In the genomic region with DNA sequence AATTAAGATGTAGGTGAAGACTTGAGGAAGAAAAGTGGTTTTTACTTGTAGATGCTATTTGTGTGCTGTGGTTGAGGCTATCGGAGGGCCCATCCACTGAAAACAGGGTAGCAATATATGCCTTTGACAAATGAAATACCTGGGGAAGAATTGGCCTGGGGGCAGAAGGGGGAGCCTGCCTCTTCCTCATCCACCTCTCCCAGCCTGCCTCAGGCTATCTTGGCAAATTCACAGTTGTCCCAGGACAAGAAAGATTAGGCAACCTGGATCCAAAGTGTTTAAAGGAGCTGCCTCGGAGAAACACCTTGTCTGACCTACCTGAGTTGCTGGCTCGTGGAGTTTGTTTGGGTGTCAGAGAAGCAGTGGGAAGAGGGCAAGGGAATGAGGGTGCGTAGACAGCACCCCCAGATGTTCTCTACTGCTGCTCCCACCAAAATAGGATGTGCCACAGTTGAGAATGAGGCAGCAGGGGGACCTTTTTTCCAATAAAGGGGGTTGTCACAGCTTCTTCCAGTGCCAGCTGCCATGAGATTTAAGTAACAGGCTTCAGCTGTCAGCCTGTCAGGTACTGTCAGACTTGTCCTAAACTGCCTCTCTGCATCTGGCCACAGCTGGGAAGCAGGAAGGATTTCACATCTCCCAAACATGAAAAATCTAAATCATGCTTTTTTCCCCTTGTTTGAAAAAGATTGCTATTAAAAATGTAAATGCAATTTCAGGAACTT, we compare ENCODE assay signal across 14 cellular contexts. TPM values are rescaled to one million over a fixed set of nuclear protein-coding genes. Genes with fewer than 3 reads are reported as not detected.
DNase-seq lines count a peak whose midpoint lies in the region; ATAC-seq, FAIRE-seq and TF ChIP-seq lines count a peak whose summit lies in the region.
"Had no signal": no experiment of that assay in that cellular context is flagged by ENCODE, and none has a peak within 500 bp of the region (broad histone marks: within the 10 kb centered on the region; RNA-seq: fewer than 3 reads in every experiment).

No MANE protein-coding gene starts in this region.

- intact Hi-C loops in HepG2 (cut with micrococcal nuclease; ENCODE audit: unreplicated experiment) (no loop called here), vagina (cut with DNase I) (no loop called here), lower leg skin (cut with DNase I; ENCODE audit: low total_unique reads) (no loop called here)

- H4K20me1 ChIP-seq in HepG2 (ENCODE audit: insufficient read depth, low read length) = no peaks in the 10 kb centered on the region

- TF ChIP-seq RAD21 in liver (IDR thresholded peaks at IDR 0.05) (no peak), HepG2 (CRISPR knock-in tag; IDR thresholded peaks at IDR 0.05) (no peak)

- H3K27ac Mint-ChIP-seq in endodermal cell = peak overlapping the region; percentile 64

- H3K36me3 Mint-ChIP-seq in endodermal cell (ENCODE audit: low read depth) = peaks cover 41% of the 10 kb centered on the region

- no peaks in the 10 kb centered on the region for H3K9me3 Mint-ChIP-seq in endodermal cell

- TF ChIP-seq CTCF in liver (IDR thresholded peaks at IDR 0.05; ENCODE audit: low read depth, low read length, missing input control) (no peak), HepG2 (CRISPR knock-in tag; IDR thresholded peaks at IDR 0.05) (no peak), endodermal cell (conservative IDR thresholded peaks at IDR 0.05) (no peak), neutrophil (IDR thresholded peaks at IDR 0.05) (no peak), vagina (IDR thresholded peaks at IDR 0.05) (no peak), lower leg skin (IDR thresholded peaks at IDR 0.05) (no peak)

- no peak overlapping the region for H2AFZ ChIP-seq in HepG2 (ENCODE audit: low read length)

- no peak for DNase-seq in HepG2 (ENCODE audit: low spot score)
- DNase-seq in endodermal cell = no peak
- no peak for DNase-seq in vagina (ENCODE audit: extremely low spot score in 2 of 2)
- no peak for DNase-seq in RKO (ENCODE audit: low spot score)
- DNase-seq in NCI-H1048 (lab: John Stamatoyannopoulos, UW) = no peak
- no peak for DNase-seq in lower leg skin (ENCODE audit: low spot score in 2 of 2)
- DNase-seq: NCI-H1417 treated with DMSO at 0.1 percent for 48 hours; stimulated activated CD4-positive, alpha-beta T cell treated with anti-CD3 and anti-CD28 coated beads, Interleukin-4, amount 100 ng/mL, for 4 hours; T-helper 9 cell had no signal

- H3K36me3 ChIP-seq in liver (ENCODE audit: control insufficient read depth in 4 of 4, insufficient read depth in 3 of 4, low read depth in 1 of 4, low read length in 3 of 4) (no peaks in the 10 kb centered on the region), HepG2 (replicated peaks in 1 of 2; ENCODE audit: control insufficient read depth in 1 of 2, insufficient read depth in 2 of 2, low read length in 2 of 2) (peaks cover 12 to 27% of the 10 kb centered on the region in 2 experiments; a peak in 3 of 5 replicates), endodermal cell (ENCODE audit: control insufficient read depth, insufficient read depth, low read length) (peaks cover 29% of the 10 kb centered on the region), neutrophil (peaks cover 86% of the 10 kb centered on the region), vagina (peaks cover 0 to 24% of the 10 kb centered on the region in 2 donors)
- H3K36me3 ChIP-seq: ovary had no signal

- peaks cover 8% of the 10 kb centered on the region for H3K4me1 Mint-ChIP-seq in endodermal cell

- no peaks in the 10 kb centered on the region for H3K79me2 ChIP-seq in HepG2 (ENCODE audit: insufficient read depth, low read length)

- H3K27me3 Mint-ChIP-seq in endodermal cell (ENCODE audit: insufficient read depth) = no peaks in the 10 kb centered on the region

- ATAC-seq in HepG2 = no peak

- CTCF ChIA-PET in HepG2 (lab: Yijun Ruan, JAX; ENCODE audit: low intra/inter-chr PET ratio, low total read pairs) = no interaction called here

- H3K9me3 ChIP-seq in liver (ENCODE audit: control insufficient read depth in 4 of 4, low read length in 3 of 4) = no peaks in the 10 kb centered on the region
- no peaks in the 10 kb centered on the region for H3K9me3 ChIP-seq in HepG2 (ENCODE audit: low read length)
- H3K9me3 ChIP-seq in endodermal cell (ENCODE audit: control insufficient read depth, low read length) = no peaks in the 10 kb centered on the region
- H3K9me3 ChIP-seq in neutrophil = no peaks in the 10 kb centered on the region
- no peaks in the 10 kb centered on the region for H3K9me3 ChIP-seq in vagina
- H3K9me3 ChIP-seq: ovary had no signal

- H3K4me3 Mint-ChIP-seq in endodermal cell = no peak overlapping the region

- no peak overlapping the region for H3K4me2 ChIP-seq in HepG2 (ENCODE audit: low read depth, low read length)

- BruUV-seq in HepG2 (replicated peaks; lab: Mats Ljungman, UMichigan) = no TSS peak

- peak overlapping the region; percentile 23 to 56 for H3K27ac ChIP-seq in liver (ENCODE audit: low read depth in 1 of 2, low read length in 2 of 2)
- no peak overlapping the region for H3K27ac ChIP-seq in HepG2 (ENCODE audit: extremely low read length, insufficient read depth, low read length)
- H3K27ac ChIP-seq in endodermal cell (ENCODE audit: low read depth, low read length) = no peak overlapping the region
- H3K27ac ChIP-seq in neutrophil = peak overlapping the region; percentile 90
- peak overlapping the region; percentile 83 for H3K27ac ChIP-seq in vagina
- H3K27ac ChIP-seq: epithelial cell of prostate, ovary had no signal

- in situ Hi-C loops in HepG2 (cut with HindIII; ENCODE audit: extremely low pct_ligation_motif_present, low pct_unique_long_range_greater_than_20kb) = no loop called here

- POLR2A ChIA-PET in HepG2 (lab: Yijun Ruan, JAX) = no interaction called here

- TF ChIP-seq EP300 in HepG2 (IDR thresholded peaks at IDR 0.05; ENCODE audit: low read depth in 2 of 2, low read length in 2 of 2) (no peak), HepG2 (CRISPR knock-in tag; IDR thresholded peaks at IDR 0.05; ENCODE audit: borderline replicate concordance) (no peak)

- no peaks in the 10 kb centered on the region for H3K27me3 ChIP-seq in liver (ENCODE audit: control insufficient read depth in 4 of 4, insufficient read depth in 4 of 4, low read length in 3 of 4)
- no peaks in the 10 kb centered on the region for H3K27me3 ChIP-seq in HepG2 (ENCODE audit: control insufficient read depth in 1 of 2, insufficient read depth in 2 of 2, low read length in 2 of 2)
- no peaks in the 10 kb centered on the region for H3K27me3 ChIP-seq in endodermal cell (ENCODE audit: control insufficient read depth, insufficient read depth, low read length, poor library complexity, severe bottlenecking)
- H3K27me3 ChIP-seq in neutrophil = no peaks in the 10 kb centered on the region
- H3K27me3 ChIP-seq in vagina = no peaks in the 10 kb centered on the region
- H3K27me3 ChIP-seq: ovary had no signal

- WGBS in liver = 84% methylated on average over 4 of the region's 4 CpGs
- WGBS in HepG2 (ENCODE audit: low lambda C conversion rate) = 93% methylated on average over 4 of the region's 4 CpGs
- 89 to 96% methylated on average over 3 to 4 of the region's 4 CpGs for WGBS in endodermal cell (ENCODE audit: insufficient coverage in 1 of 2, insufficient read length in 1 of 2), 2 experiments
- WGBS in lower leg skin, 2 donors = 60 to 61% methylated on average over 4 of the region's 4 CpGs

- no peak for TF ChIP-seq POLR2A in HepG2 (IDR thresholded peaks at IDR 0.05; ENCODE audit: insufficient read depth in 1 of 2, low read depth in 2 of 2, low read length in 2 of 2)
- TF ChIP-seq POLR2A in vagina (IDR thresholded peaks at IDR 0.05) = no peak
- TF ChIP-seq POLR2A in lower leg skin (IDR thresholded peaks at IDR 0.05) = no peak

- no peak overlapping the region for H3K4me3 ChIP-seq in liver (ENCODE audit: low read depth in 1 of 3, low read length in 3 of 3)
- no peak overlapping the region for H3K4me3 ChIP-seq in HepG2 (replicated peaks in 1 of 3; ENCODE audit: insufficient read depth in 1 of 3, low read depth in 2 of 3, low read length in 3 of 3)
- no peak overlapping the region for H3K4me3 ChIP-seq in endodermal cell (ENCODE audit: low read length)
- peak overlapping the region; percentile 52 to 57 for H3K4me3 ChIP-seq in neutrophil (ENCODE audit: low read depth in 1 of 2, low read length in 1 of 2)
- no peak overlapping the region for H3K4me3 ChIP-seq in vagina
- no peak overlapping the region for H3K4me3 ChIP-seq in lower leg skin (ENCODE audit: low read depth, poor library complexity, severe bottlenecking)
- H3K4me3 ChIP-seq: ovary had no signal

- H3K9ac ChIP-seq in liver (ENCODE audit: low read depth in 1 of 2, low read length in 2 of 2) (no peak overlapping the region), HepG2 (ENCODE audit: insufficient read depth, low read depth, low read length) (no peak overlapping the region), endodermal cell (ENCODE audit: extremely low read depth, low read length, poor library complexity, severe bottlenecking) (no peak overlapping the region)

- H3K4me1 ChIP-seq in liver (ENCODE audit: control insufficient read depth in 4 of 4, insufficient read depth in 4 of 4, low read length in 3 of 4) = peaks cover 0 to 20% (median 9%) of the 10 kb centered on the region in 4 donors
- peaks cover 21% of the 10 kb centered on the region for H3K4me1 ChIP-seq in HepG2 (ENCODE audit: insufficient read depth, low read length)
- no peaks in the 10 kb centered on the region for H3K4me1 ChIP-seq in endodermal cell (ENCODE audit: control insufficient read depth, insufficient read depth, low read length)
- peaks cover 87 to 91% of the 10 kb centered on the region in 2 experiments for H3K4me1 ChIP-seq in neutrophil (ENCODE audit: control insufficient read depth in 1 of 2, insufficient read depth in 1 of 2, low read depth in 1 of 2, low read length in 1 of 2)
- H3K4me1 ChIP-seq in vagina = peaks cover 85% of the 10 kb centered on the region

- FAIRE-seq in HepG2 (lab: Jason Lieb, UNC) = no peak
- FAIRE-seq: G401.6 had no signal

RNA-seq across cellular contexts. Expression of a gene that starts 9.2 kb away (rescaled TPM):
- total RNA-seq in liver (10 to 100 TPM; 10.2 to 11.3 TPM), HepG2 (2016; rRNA removed; fragmentation: Illumina TruSeq; extraction: Trizol) (3.1 and 3.8 TPM in 2 replicates), endodermal cell (10 to 100 TPM; 10.2 to 12.9 TPM), vagina (34.9 TPM), lower leg skin (10 to 100 TPM in 1 of 4 donors, 1 to 10 TPM in 3; 5.7 to 15.6 (median 7.3) TPM)
- polyA plus RNA-seq in liver (1 to 10 TPM; 2.0 to 6.9 TPM), HepG2 (2011; rRNA removed) (4.8 and 5.1 TPM in 2 replicates)
- 0.61 and 0.71 TPM in 2 replicates for total RNA-seq in HepG2 (2016; cell fraction: cytosol; rRNA removed; fragmentation: Illumina TruSeq; extraction: Trizol; ENCODE audit: low read depth)
- 3.1 and 4.3 TPM in 2 replicates for total RNA-seq in HepG2 (2016; cell fraction: insoluble cytoplasmic fraction; rRNA removed; fragmentation: Illumina TruSeq; extraction: Trizol)
- total RNA-seq in HepG2 (2016; cell fraction: membrane; rRNA removed; fragmentation: Illumina TruSeq; extraction: Trizol) = 1.4 and 1.8 TPM in 2 replicates
- total RNA-seq in HepG2 (2016; cell fraction: nucleus; rRNA removed; fragmentation: Illumina TruSeq; extraction: Trizol) = 3.2 and 3.6 TPM in 2 replicates
- polyA plus RNA-seq in HepG2 (2011; cell fraction: cytosol; rRNA removed) = 3.1 and 3.9 TPM in 2 replicates
- polyA plus RNA-seq in HepG2 (2011; cell fraction: nucleus; rRNA removed) = 15.5 and 19.5 TPM in 2 replicates
- 3.9 and 4.4 TPM in 2 replicates for polyA plus RNA-seq in HepG2 (2012)
- 0.38 and 0.41 TPM in 2 replicates for polyA plus RNA-seq in HepG2 (2016; cell fraction: cytosol; fragmentation: Illumina TruSeq; extraction: Trizol; ENCODE audit: low read depth)
- polyA plus RNA-seq in HepG2 (2016; cell fraction: insoluble cytoplasmic fraction; fragmentation: Illumina TruSeq; extraction: Trizol; ENCODE audit: low read depth) = 2.2 and 3.1 TPM in 2 replicates
- 0.70 and 0.73 TPM in 2 replicates for polyA plus RNA-seq in HepG2 (2016; cell fraction: membrane; fragmentation: Illumina TruSeq; extraction: Trizol; ENCODE audit: low read depth)
- 17.8 and 18.9 TPM in 2 replicates for polyA plus RNA-seq in HepG2 (2016; cell fraction: nucleus; fragmentation: Illumina TruSeq; extraction: Trizol; ENCODE audit: insufficient read depth, low read depth)
- 3.4 and 9.7 TPM in 2 replicates for polyA minus RNA-seq in HepG2 (2011; rRNA and poly(A)+ RNA removed; ENCODE audit: low replicate concordance)
- polyA minus RNA-seq in HepG2 (2011; cell fraction: cytosol; rRNA and poly(A)+ RNA removed) = 3.4 and 3.5 TPM in 2 replicates
- polyA minus RNA-seq in HepG2 (2011; cell fraction: nucleus; rRNA and poly(A)+ RNA removed) = 4.4 and 6.8 TPM in 2 replicates
- 10.9 TPM for polyA plus RNA-seq in endodermal cell (2013, experiment 1 of 2)
- polyA plus RNA-seq in endodermal cell (2013, experiment 2 of 2) = 10.4 TPM

RNA-seq across cellular contexts. Expression of a gene that starts 25.5 kb away (rescaled TPM):
- total RNA-seq in liver = 1 to 10 TPM in 1 of 2 donors, under 1 TPM in 1; 0.42 to 7.3 TPM
- polyA plus RNA-seq in liver = under 1 TPM; 0.61 to 0.67 TPM
- 8.3 and 19.7 TPM in 2 replicates for total RNA-seq in HepG2 (2016; rRNA removed; fragmentation: Illumina TruSeq; extraction: Trizol)
- total RNA-seq in HepG2 (2016; cell fraction: cytosol; rRNA removed; fragmentation: Illumina TruSeq; extraction: Trizol; ENCODE audit: low read depth) = 10.1 and 10.8 TPM in 2 replicates
- 7.8 and 21.1 TPM in 2 replicates for total RNA-seq in HepG2 (2016; cell fraction: insoluble cytoplasmic fraction; rRNA removed; fragmentation: Illumina TruSeq; extraction: Trizol)
- total RNA-seq in HepG2 (2016; cell fraction: membrane; rRNA removed; fragmentation: Illumina TruSeq; extraction: Trizol) = 8.0 and 9.6 TPM in 2 replicates
- total RNA-seq in HepG2 (2016; cell fraction: nucleus; rRNA removed; fragmentation: Illumina TruSeq; extraction: Trizol) = 22.6 and 34.5 TPM in 2 replicates
- polyA plus RNA-seq in HepG2 (2011; rRNA removed) = 14.0 and 18.5 TPM in 2 replicates
- 5.4 and 11.1 TPM in 2 replicates for polyA plus RNA-seq in HepG2 (2011; cell fraction: cytosol; rRNA removed)
- 50.6 and 90.5 TPM in 2 replicates for polyA plus RNA-seq in HepG2 (2011; cell fraction: nucleus; rRNA removed)
- polyA plus RNA-seq in HepG2 (2012) = 3.2 and 9.0 TPM in 2 replicates
- 1.2 and 1.3 TPM in 2 replicates for polyA plus RNA-seq in HepG2 (2016; cell fraction: cytosol; fragmentation: Illumina TruSeq; extraction: Trizol; ENCODE audit: low read depth)
- polyA plus RNA-seq in HepG2 (2016; cell fraction: insoluble cytoplasmic fraction; fragmentation: Illumina TruSeq; extraction: Trizol; ENCODE audit: low read depth) = 7.2 and 8.0 TPM in 2 replicates
- 3.6 and 4.0 TPM in 2 replicates for polyA plus RNA-seq in HepG2 (2016; cell fraction: membrane; fragmentation: Illumina TruSeq; extraction: Trizol; ENCODE audit: low read depth)
- polyA plus RNA-seq in HepG2 (2016; cell fraction: nucleus; fragmentation: Illumina TruSeq; extraction: Trizol; ENCODE audit: insufficient read depth, low read depth) = 105 and 116 TPM in 2 replicates
- polyA minus RNA-seq in HepG2 (2011; rRNA and poly(A)+ RNA removed; ENCODE audit: low replicate concordance) = 12.7 and 35.9 TPM in 2 replicates
- polyA minus RNA-seq in HepG2 (2011; cell fraction: cytosol; rRNA and poly(A)+ RNA removed) = 1.6 and 4.1 TPM in 2 replicates
- 11.4 and 16.5 TPM in 2 replicates for polyA minus RNA-seq in HepG2 (2011; cell fraction: nucleus; rRNA and poly(A)+ RNA removed)
- 10 to 100 TPM; 60.7 to 64.6 TPM for total RNA-seq in endodermal cell
- polyA plus RNA-seq in endodermal cell (2013, experiment 1 of 2) = 46.2 TPM
- polyA plus RNA-seq in endodermal cell (2013, experiment 2 of 2) = 44.8 TPM
- 6.6 TPM for total RNA-seq in vagina
- 1 to 10 TPM in 3 of 4 donors, under 1 TPM in 1; 0.25 to 2.5 (median 1.7) TPM for total RNA-seq in lower leg skin

Comparison
In these comparisons a context has a peak if more than half of its experiments do, and no peak if none do; other contexts are left out.
1. H3K27ac ChIP-seq: peak in liver (2 of 2), neutrophil (single experiment) and vagina (single experiment); none in HepG2 (single experiment) and endodermal cell (single experiment).
2. H3K4me3 ChIP-seq: peak in neutrophil (2 of 2); none in liver (0 of 3), HepG2 (0 of 3), endodermal cell (single experiment), vagina (0 of 2) and lower leg skin (single experiment).